In the genomic region with DNA sequence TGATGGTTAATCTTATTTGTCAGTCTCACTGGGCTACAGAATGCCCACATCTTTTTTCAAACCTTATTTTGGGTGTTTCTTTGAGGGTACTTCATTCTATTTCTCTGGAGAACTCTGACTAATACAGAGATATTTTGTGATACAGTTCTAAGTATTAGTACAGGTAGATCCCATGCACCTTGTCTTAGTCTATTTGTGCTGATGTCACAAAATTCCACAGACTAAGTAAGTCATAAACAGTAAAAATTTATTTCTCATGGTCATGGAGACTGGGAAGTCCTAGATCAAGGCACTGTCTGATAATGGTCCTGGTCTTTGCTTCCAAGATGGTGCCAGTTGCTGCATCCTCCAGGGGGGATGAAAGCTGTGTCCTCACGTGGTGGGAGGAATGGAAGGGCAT, we compare ENCODE assay signal across 30 cellular contexts.
"Had no signal": no experiment of that assay in that cellular context is flagged by ENCODE, and none has a peak within 500 bp of the region (broad histone marks: within the 10 kb centered on the region; RNA-seq: fewer than 3 reads in every experiment).

No MANE protein-coding gene starts in this region.

- H3K4me1 Mint-ChIP-seq: immature natural killer cell; memory B cell; natural killer cell; stimulated activated naive B cell treated with anti-CD40 and anti-IgM and Interleukin-4, amounts not matched to agents 10 μg/mL and 1 μg/mL and 100 μg/mL, for 72 hours had no signal

- H3K4me1 ChIP-seq: esophagus squamous epithelium, heart right ventricle, psoas muscle, tibial nerve, uterus had no signal

- H3K36me3 Mint-ChIP-seq: immature natural killer cell; memory B cell; natural killer cell; stimulated activated naive B cell treated with anti-CD40 and anti-IgM and Interleukin-4, amounts not matched to agents 10 μg/mL and 1 μg/mL and 100 μg/mL, for 72 hours had no signal

- H3K9me3 ChIP-seq: esophagus squamous epithelium, heart right ventricle, ovary, psoas muscle, thoracic aorta, tibial nerve, upper lobe of left lung, uterus had no signal

- H3K36me3 ChIP-seq: esophagus squamous epithelium, heart right ventricle, ovary, thoracic aorta, tibial nerve, upper lobe of left lung, uterus had no signal

- H3K27me3 ChIP-seq: esophagus squamous epithelium, ovary, tibial nerve, upper lobe of left lung, uterus had no signal

- H3K4me3 Mint-ChIP-seq: immature natural killer cell; memory B cell; natural killer cell; stimulated activated naive B cell treated with anti-CD40 and anti-IgM and Interleukin-4, amounts not matched to agents 10 μg/mL and 1 μg/mL and 100 μg/mL, for 72 hours; stimulated activated naive CD8-positive, alpha-beta T cell treated with anti-CD3 and anti-CD28 coated beads, Interleukin-15, Interleukin-2, amounts not matched to agents 100 ng/mL and 50 ng/mL, for 24 hours had no signal

- H3K27ac ChIP-seq: coronary artery, esophagus squamous epithelium, heart right ventricle, ovary, psoas muscle, thoracic aorta, tibial nerve, uterus had no signal

- ATAC-seq: heart right ventricle; left colon; left ventricle myocardium superior; psoas muscle; stimulated activated naive B cell treated with anti-CD40 and anti-IgM and Interleukin-4, amounts not matched to agents 10 μg/mL and 1 μg/mL and 100 μg/mL, for 72 hours had no signal

- H3K4me3 ChIP-seq: coronary artery, esophagus squamous epithelium, heart right ventricle, lung, ovary, psoas muscle, thoracic aorta, tibial nerve, upper lobe of left lung, uterus had no signal

- H3K27ac Mint-ChIP-seq: immature natural killer cell; memory B cell; natural killer cell; stimulated activated naive B cell treated with anti-CD40 and anti-IgM and Interleukin-4, amounts not matched to agents 10 μg/mL and 1 μg/mL and 100 μg/mL, for 72 hours; stimulated activated naive CD8-positive, alpha-beta T cell treated with anti-CD3 and anti-CD28 coated beads, Interleukin-15, Interleukin-2, amounts not matched to agents 100 ng/mL and 50 ng/mL, for 24 hours had no signal

- DNase-seq: dermis blood vessel endothelial cell; effector memory CD4-positive, alpha-beta T cell; erythroblast; esophagus squamous epithelium; glutamatergic neuron; heart right ventricle; hippocampal formation; immature natural killer cell; islet precursor cell; kidney glomerular epithelial cell; left colon; left ventricle myocardium superior; natural killer cell; occipital lobe; ovary; posterior cingulate gyrus; psoas muscle; right cardiac atrium; small intestine; stimulated activated CD4-positive, alpha-beta T cell treated with anti-CD3 and anti-CD28 coated beads, Interleukin-15, amount 100 ng/mL, for 24 hours; stimulated activated CD4-positive, alpha-beta T cell treated with anti-CD3 and anti-CD28 coated beads, Interleukin-2, amount 100 ng/mL, for 48 hours; stimulated activated naive B cell treated with anti-CD40 and anti-IgM and Interleukin-4, amounts not matched to agents 10 μg/mL and 1 μg/mL and 100 μg/mL, for 72 hours; upper lobe of left lung; uterus had no signal
